23 cellular contexts compared by ENCODE assay signal in the genomic region with DNA sequence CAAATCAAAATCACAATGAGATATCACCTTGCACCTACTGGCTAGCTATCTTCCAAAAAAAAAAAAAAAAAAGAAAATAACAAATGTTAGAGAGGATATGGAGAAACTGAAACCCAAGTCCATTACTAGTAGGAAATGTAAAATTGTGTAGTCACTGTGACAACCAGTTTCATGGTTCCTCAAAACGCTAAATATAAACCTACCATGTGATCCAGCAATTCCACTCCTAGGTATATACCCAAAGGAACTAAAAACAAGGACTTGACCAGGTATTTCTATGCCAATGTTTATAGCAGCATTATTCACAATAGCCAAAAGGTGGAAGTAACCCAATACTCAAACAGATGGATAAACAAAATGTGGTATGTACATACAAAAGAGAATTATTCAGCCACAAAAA. TPM values are rescaled to one million over a fixed set of nuclear protein-coding genes. Genes with fewer than 3 reads are reported as not detected.
DNase-seq lines count a peak whose midpoint lies in the region; ATAC-seq and TF ChIP-seq lines count a peak whose summit lies in the region.
"Had no signal": no experiment of that assay in that cellular context is flagged by ENCODE, and none has a peak within 500 bp of the region (broad histone marks: within the 10 kb centered on the region; RNA-seq: fewer than 3 reads in every experiment).

No MANE protein-coding gene starts in this region.

- H3K36me3 Mint-ChIP-seq in naive thymus-derived CD4-positive, alpha-beta T cell = peaks cover 7 to 53% (median 35%) of the 10 kb centered on the region in 5 donors
- H3K36me3 Mint-ChIP-seq in activated naive CD4-positive, alpha-beta T cell treated with anti-CD3 and anti-CD28 coated beads, Interleukin-2, amount 50 U/mL, for 72 hours = peaks cover 0 to 12% of the 10 kb centered on the region in 2 donors

- H4K20me1 ChIP-seq in MM.1S (ENCODE audit: insufficient read depth, low read length) = no peaks in the 10 kb centered on the region

- H3K4me3 Mint-ChIP-seq in naive thymus-derived CD4-positive, alpha-beta T cell = no peak overlapping the region
- H3K4me3 Mint-ChIP-seq: neural progenitor cell had no signal

- H3K4me2 ChIP-seq in MM.1S (ENCODE audit: low read depth, low read length) = peak overlapping the region; percentile 68; the same call in 1 of the 2 replicates
- H3K4me2 ChIP-seq: neural progenitor cell had no signal

- CTCF ChIA-PET in naive thymus-derived CD4-positive, alpha-beta T cell (lab: Charles Lee) = no interaction called here

- H3K4me1 Mint-ChIP-seq in naive thymus-derived CD4-positive, alpha-beta T cell = peaks cover 3 to 26% (median 21%) of the 10 kb centered on the region in 7 donors
- H3K4me1 Mint-ChIP-seq: neural progenitor cell had no signal

- no peaks in the 10 kb centered on the region for H3K27me3 ChIP-seq in GM06990 (replicated peaks; ENCODE audit: control insufficient read depth, insufficient read depth, low read length)
- H3K27me3 ChIP-seq in MM.1S (replicated peaks; ENCODE audit: insufficient read depth, low read length) = no peaks in the 10 kb centered on the region
- H3K27me3 ChIP-seq in naive thymus-derived CD4-positive, alpha-beta T cell (ENCODE audit: control insufficient read depth in 2 of 2, insufficient read depth in 2 of 2, low read length in 2 of 2) = no peaks in the 10 kb centered on the region
- H3K27me3 ChIP-seq: cardiac muscle cell, neural progenitor cell had no signal

- 0 out of 2 replicates have a peak overlapping the region, but pooled peaks have one; percentile 15 for H3K9ac ChIP-seq in MM.1S (ENCODE audit: low read length)
- H3K9ac ChIP-seq: neural progenitor cell had no signal

- H3K36me3 ChIP-seq in GM06990 (ENCODE audit: control insufficient read depth, insufficient read depth, low read length) (peaks cover 4% of the 10 kb centered on the region), MM.1S (replicated peaks; ENCODE audit: insufficient read depth, low read length) (peaks cover 18% of the 10 kb centered on the region; the same call in 1 of the 2 replicates)
- peaks cover 15 to 59% (median 16%) of the 10 kb centered on the region in 3 experiments for H3K36me3 ChIP-seq in naive thymus-derived CD4-positive, alpha-beta T cell (ENCODE audit: control insufficient read depth in 2 of 3, insufficient read depth in 3 of 3, low read length in 3 of 3)

- peaks cover 56% of the 10 kb centered on the region for H3K79me2 ChIP-seq in MM.1S (ENCODE audit: low read length)

- H3K9me3 ChIP-seq in MM.1S (replicated peaks; ENCODE audit: insufficient read depth, low read length) = no peaks in the 10 kb centered on the region
- H3K9me3 ChIP-seq in naive thymus-derived CD4-positive, alpha-beta T cell (ENCODE audit: control insufficient read depth in 2 of 3, low read length in 3 of 3) = no peaks in the 10 kb centered on the region

- no peak overlapping the region for H2AFZ ChIP-seq in MM.1S (ENCODE audit: low read length)
- H2AFZ ChIP-seq: neural progenitor cell had no signal

- no peak overlapping the region for H3K4me3 ChIP-seq in GM06990 (replicated peaks; ENCODE audit: low read depth, low read length)
- 0 out of 2 replicates have a peak overlapping the region, but pooled peaks have one; percentile 24 for H3K4me3 ChIP-seq in MM.1S (ENCODE audit: low read length)
- no peak overlapping the region for H3K4me3 ChIP-seq in naive thymus-derived CD4-positive, alpha-beta T cell (ENCODE audit: low read length)
- H3K4me3 ChIP-seq: cardiac muscle cell, neural progenitor cell, skin epidermis had no signal

- H3F3A ChIP-seq in MM.1S (ENCODE audit: insufficient read depth, low read length) = peaks cover 6% of the 10 kb centered on the region

- no peaks in the 10 kb centered on the region for H3K9me3 Mint-ChIP-seq in naive thymus-derived CD4-positive, alpha-beta T cell
- H3K9me3 Mint-ChIP-seq in activated naive CD4-positive, alpha-beta T cell treated with anti-CD3 and anti-CD28 coated beads, Interleukin-2, amount 50 U/mL, for 72 hours = no peaks in the 10 kb centered on the region
- H3K9me3 Mint-ChIP-seq: neural progenitor cell had no signal

- peaks cover 19% of the 10 kb centered on the region for H3K4me1 ChIP-seq in MM.1S (ENCODE audit: low read length)
- no peaks in the 10 kb centered on the region for H3K4me1 ChIP-seq in naive thymus-derived CD4-positive, alpha-beta T cell (ENCODE audit: control insufficient read depth in 2 of 2, insufficient read depth in 2 of 2, low read length in 2 of 2)
- H3K4me1 ChIP-seq: neural progenitor cell had no signal

- H3K9me2 ChIP-seq in MM.1S (replicated peaks; ENCODE audit: insufficient read depth, low read length) = no peaks in the 10 kb centered on the region

- H3K27me3 Mint-ChIP-seq in naive thymus-derived CD4-positive, alpha-beta T cell = no peaks in the 10 kb centered on the region

- POLR2A ChIA-PET in naive thymus-derived CD4-positive, alpha-beta T cell (lab: Charles Lee) = no interaction called here

- peak; percentile 8 for DNase-seq in GM06990 (ENCODE audit: extremely low read depth, insufficient read length)
- peak; percentile 46 for DNase-seq in MM.1S
- peak; percentile 42 for DNase-seq in SIG-M5 treated with dmso at 0.1 percent for 504 hours (lab: John Stamatoyannopoulos, UW; ENCODE audit: unreplicated experiment)
- DNase-seq in naive thymus-derived CD4-positive, alpha-beta T cell = no peak
- no peak for DNase-seq in stimulated activated CD4-positive, alpha-beta T cell treated with anti-CD3 and anti-CD28 coated beads, Interleukin-4, amount 100 ng/mL, for 1 hour
- no peak for DNase-seq in activated naive CD4-positive, alpha-beta T cell treated with anti-CD3 and anti-CD28 coated beads, Interleukin-2, amount 50 U/mL, for 72 hours (ENCODE audit: low spot score in 2 of 2)
- DNase-seq in ACHN = no peak
- DNase-seq: activated CD4-positive, alpha-beta T cell treated with anti-CD3 and anti-CD28 coated beads, Interleukin-2, amount 50 U/mL, for 1 hour; activated CD8-positive, alpha-beta memory T cell treated with anti-CD3 and anti-CD28 coated beads, Interleukin-2, amount 50 U/mL, for 48 hours; activated effector memory CD4-positive, alpha-beta T cell treated with anti-CD3 and anti-CD28 coated beads, Interleukin-2, amount 50 U/mL, for 16 hours; amygdala; Calu3; dermis blood vessel endothelial cell; head of caudate nucleus; NCI-H1048; NCI-H187 treated with DMSO at 0.1 percent for 48 hours; NCI-H510A; trophoblast cell had no signal

- TF ChIP-seq CTCF in GM06990 (IDR thresholded peaks at IDR 0.05; ENCODE audit: insufficient read depth, low read length, poor library complexity, severe bottlenecking) = no peak
- no peak for TF ChIP-seq CTCF in MM.1S (IDR thresholded peaks at IDR 0.05; ENCODE audit: low read length)

- in situ Hi-C loops in ACHN (cut with HindIII; ENCODE audit: low pct_ligation_motif_present, low pct_unique_long_range_greater_than_20kb, low sequenced_read_pairs) = no loop called here

- ATAC-seq in naive thymus-derived CD4-positive, alpha-beta T cell = peak; percentile 66
- no peak for ATAC-seq in activated naive CD4-positive, alpha-beta T cell treated with anti-CD3 and anti-CD28 coated beads, Interleukin-2, amount 50 U/mL, for 72 hours

- peak overlapping the region; percentile 56; the same call in 1 of the 2 replicates for H3K27ac ChIP-seq in MM.1S (ENCODE audit: low read length)
- no peak overlapping the region for H3K27ac ChIP-seq in naive thymus-derived CD4-positive, alpha-beta T cell (ENCODE audit: low read depth, low read length)
- H3K27ac ChIP-seq: cardiac muscle cell, HL-60, neural progenitor cell had no signal

- H3K27ac Mint-ChIP-seq in naive thymus-derived CD4-positive, alpha-beta T cell = no peak overlapping the region
- no peak overlapping the region for H3K27ac Mint-ChIP-seq in activated naive CD4-positive, alpha-beta T cell treated with anti-CD3 and anti-CD28 coated beads, Interleukin-2, amount 50 U/mL, for 72 hours
- H3K27ac Mint-ChIP-seq: neural progenitor cell had no signal

- intact Hi-C loops in naive thymus-derived CD4-positive, alpha-beta T cell (cut with micrococcal nuclease) = no loop called here

RNA-seq across cellular contexts. Expression of a gene that starts 11.7 kb away (rescaled TPM):
- 10 to 100 TPM; 12.3 to 22.1 (median 16.4) TPM for total RNA-seq in naive thymus-derived CD4-positive, alpha-beta T cell
- polyA plus RNA-seq in naive thymus-derived CD4-positive, alpha-beta T cell = 10 to 100 TPM; 14.0 to 15.4 TPM
- total RNA-seq in activated naive CD4-positive, alpha-beta T cell treated with anti-CD3 and anti-CD28 coated beads, Interleukin-2, amount 50 U/mL, for 72 hours = 10 to 100 TPM; 11.0 to 16.0 TPM

RNA-seq across cellular contexts. Expression of a gene that starts 49.0 kb away (rescaled TPM):
- not detected for total RNA-seq in naive thymus-derived CD4-positive, alpha-beta T cell
- not detected for polyA plus RNA-seq in naive thymus-derived CD4-positive, alpha-beta T cell
- not detected for total RNA-seq in activated naive CD4-positive, alpha-beta T cell treated with anti-CD3 and anti-CD28 coated beads, Interleukin-2, amount 50 U/mL, for 72 hours
- total RNA-seq: Calu3, cardiac muscle cell, dermis blood vessel endothelial cell, mononuclear cell had no signal
- polyA plus RNA-seq: cardiac muscle cell had no signal

Comparison
In these comparisons a context has a peak if more than half of its experiments do, and no peak if none do; other contexts are left out.
1. DNase-seq: peak in GM06990 (single experiment), MM.1S (single experiment) and SIG-M5 treated with dmso at 0.1 percent for 504 hours (single experiment); none in naive thymus-derived CD4-positive, alpha-beta T cell (0 of 9), stimulated activated CD4-positive, alpha-beta T cell treated with anti-CD3 and anti-CD28 coated beads, Interleukin-4, amount 100 ng/mL, for 1 hour (single experiment), activated naive CD4-positive, alpha-beta T cell treated with anti-CD3 and anti-CD28 coated beads, Interleukin-2, amount 50 U/mL, for 72 hours (0 of 2) and ACHN (single experiment).